ENCODE assay signal across 29 cellular contexts in genomic region chr5:89044665-89045200, GRCh38.
"Had no signal": no experiment of that assay in that cellular context is flagged by ENCODE, and none has a peak within 500 bp of the region (broad histone marks: within the 10 kb centered on the region; RNA-seq: fewer than 3 reads in every experiment).

No MANE protein-coding gene starts in this region.

- DNase-seq: colonic mucosa; effector memory CD4-positive, alpha-beta T cell; glutamatergic neuron; heart right ventricle; hypothalamus; left lung; mesendoderm; midbrain; naive thymus-derived CD8-positive, alpha-beta T cell; nephron progenitor cell; occipital lobe; ovary; posterior cingulate gyrus; psoas muscle; right cardiac atrium; sigmoid colon; spleen; stimulated activated CD4-positive, alpha-beta T cell treated with anti-CD3 and anti-CD28 coated beads, Interleukin-4, amount 100 ng/mL, for 4 hours; upper lobe of right lung; uterus had no signal

- H3K36me3 Mint-ChIP-seq: naive thymus-derived CD8-positive, alpha-beta T cell; stimulated activated memory B cell treated with anti-CD40 and anti-IgM and Interleukin-4, amounts not matched to agents 10 μg/mL and 1 μg/mL and 100 μg/mL, for 72 hours had no signal

- H3K4me1 Mint-ChIP-seq: nephron progenitor cell had no signal

- H3K27ac Mint-ChIP-seq: dendritic cell treated with granulocyte-macrophage colony-stimulating factor and Interleukin-4, amounts not matched to agents 40 ng/mL and 50 ng/mL, for 4 days; naive thymus-derived CD8-positive, alpha-beta T cell; nephron progenitor cell; stimulated activated naive CD8-positive, alpha-beta T cell treated with anti-CD3 and anti-CD28 coated beads, Interleukin-15, Interleukin-2, amounts not matched to agents 100 ng/mL and 50 ng/mL, for 24 hours had no signal

- H3K27ac ChIP-seq: colonic mucosa, esophagus muscularis mucosa, foreskin keratinocyte, heart right ventricle, left lung, ovary, psoas muscle, sigmoid colon, spleen, thoracic aorta, tibial nerve, upper lobe of right lung, uterus had no signal

- H3K27me3 ChIP-seq: colonic mucosa, esophagus muscularis mucosa, foreskin keratinocyte, heart right ventricle, left lung, ovary, sigmoid colon, spleen, tibial nerve, upper lobe of right lung, uterus had no signal

- H3K4me3 Mint-ChIP-seq: dendritic cell treated with granulocyte-macrophage colony-stimulating factor and Interleukin-4, amounts not matched to agents 40 ng/mL and 50 ng/mL, for 4 days; naive thymus-derived CD8-positive, alpha-beta T cell; nephron progenitor cell; stimulated activated memory B cell treated with anti-CD40 and anti-IgM and Interleukin-4, amounts not matched to agents 10 μg/mL and 1 μg/mL and 100 μg/mL, for 72 hours; stimulated activated naive CD8-positive, alpha-beta T cell treated with anti-CD3 and anti-CD28 coated beads, Interleukin-15, Interleukin-2, amounts not matched to agents 100 ng/mL and 50 ng/mL, for 24 hours had no signal

- H3K27me3 Mint-ChIP-seq: dendritic cell treated with granulocyte-macrophage colony-stimulating factor and Interleukin-4, amounts not matched to agents 40 ng/mL and 50 ng/mL, for 4 days; stimulated activated memory B cell treated with anti-CD40 and anti-IgM and Interleukin-4, amounts not matched to agents 10 μg/mL and 1 μg/mL and 100 μg/mL, for 72 hours; stimulated activated naive CD8-positive, alpha-beta T cell treated with anti-CD3 and anti-CD28 coated beads, Interleukin-15, Interleukin-2, amounts not matched to agents 100 ng/mL and 50 ng/mL, for 24 hours had no signal

- H3K9me3 ChIP-seq: colonic mucosa, esophagus muscularis mucosa, ovary, psoas muscle, sigmoid colon, thoracic aorta, tibial nerve, upper lobe of right lung, uterus had no signal

- H3K4me1 ChIP-seq: colonic mucosa, left lung, tibial nerve, upper lobe of right lung, uterus had no signal

- H3K4me3 ChIP-seq: colonic mucosa, esophagus muscularis mucosa, heart right ventricle, left lung, ovary, psoas muscle, sigmoid colon, spleen, thoracic aorta, tibial nerve, upper lobe of right lung, uterus had no signal

- FAIRE-seq: endothelial cell of umbilical vein, keratinocyte had no signal

- H3K9me3 Mint-ChIP-seq: dendritic cell treated with granulocyte-macrophage colony-stimulating factor and Interleukin-4, amounts not matched to agents 40 ng/mL and 50 ng/mL, for 4 days; stimulated activated memory B cell treated with anti-CD40 and anti-IgM and Interleukin-4, amounts not matched to agents 10 μg/mL and 1 μg/mL and 100 μg/mL, for 72 hours; stimulated activated naive CD8-positive, alpha-beta T cell treated with anti-CD3 and anti-CD28 coated beads, Interleukin-15, Interleukin-2, amounts not matched to agents 100 ng/mL and 50 ng/mL, for 24 hours had no signal

- H3K36me3 ChIP-seq: colonic mucosa, esophagus muscularis mucosa, heart right ventricle, left lung, ovary, sigmoid colon, spleen, thoracic aorta, tibial nerve, upper lobe of right lung, uterus had no signal

- ATAC-seq: heart right ventricle; left lung; naive thymus-derived CD8-positive, alpha-beta T cell; psoas muscle; right cardiac atrium; stimulated activated memory B cell treated with anti-CD40 and anti-IgM and Interleukin-4, amounts not matched to agents 10 μg/mL and 1 μg/mL and 100 μg/mL, for 72 hours; upper lobe of right lung had no signal
